Comparison of ENCODE assay signal across 8 cellular contexts in the genomic region with DNA sequence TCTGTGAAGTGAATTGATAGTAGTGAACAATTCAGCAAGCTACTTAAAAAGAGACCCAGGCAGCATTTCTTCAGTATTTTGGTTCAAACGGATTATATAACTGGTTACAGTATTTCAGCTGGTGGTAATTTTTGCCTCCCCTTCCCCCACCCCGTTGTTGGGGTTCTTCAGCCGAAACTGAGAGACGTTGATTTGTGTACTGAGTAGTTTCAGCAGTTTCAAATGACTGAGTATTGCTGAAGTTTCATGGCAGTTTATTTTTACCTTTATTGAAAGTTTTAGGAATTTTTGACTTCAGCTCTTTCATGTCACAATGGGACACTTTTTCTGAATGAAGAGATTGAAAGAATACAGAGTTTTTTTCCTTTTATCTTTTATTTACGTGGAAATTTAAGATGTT. TPM values are rescaled to one million over a fixed set of nuclear protein-coding genes. Genes with fewer than 3 reads are reported as not detected.
DNase-seq lines count a peak whose midpoint lies in the region; ATAC-seq and TF ChIP-seq lines count a peak whose summit lies in the region.

No MANE protein-coding gene starts in this region.

- H3K9ac ChIP-seq in mucosa of stomach (ENCODE audit: low read length), result peak overlapping the region; percentile 100

- no peak for TF ChIP-seq CTCF in RWPE2 (IDR thresholded peaks at IDR 0.05; ENCODE audit: poor library complexity, severe bottlenecking)

- peak; percentile 39 for DNase-seq in DMS 273 (lab: John Stamatoyannopoulos, UW; ENCODE audit: unreplicated experiment)
- DNase-seq in DMS 273 treated with DMSO at 0.1 percent for 48 hours (lab: John Stamatoyannopoulos, UW), result no peak
- no peak for DNase-seq in RWPE2 (ENCODE audit: low spot score)
- no peak for DNase-seq in NCI-H226

- H3K4me1 ChIP-seq in RWPE2 (ENCODE audit: insufficient read depth, poor library complexity, severe bottlenecking), result peaks cover 14% of the 10 kb centered on the region
- H3K4me1 ChIP-seq in mucosa of stomach (ENCODE audit: control insufficient read depth, insufficient read depth, low read length), result peaks cover 36% of the 10 kb centered on the region
- peaks cover 13% of the 10 kb centered on the region for H3K4me1 ChIP-seq in thymus (ENCODE audit: control insufficient read depth, insufficient read depth, low read length)

- H3K4me3 ChIP-seq in RWPE2 (ENCODE audit: severe bottlenecking) (peak overlapping the region; percentile 93), mucosa of stomach (ENCODE audit: low read length) (peak overlapping the region; percentile 97), thymus (ENCODE audit: low read length) (peak overlapping the region; percentile 95)

- H3K27ac ChIP-seq in RWPE2 (ENCODE audit: poor library complexity, severe bottlenecking) (peak overlapping the region; percentile 85), cingulate gyrus (ENCODE audit: low read depth, low read length) (peak overlapping the region; percentile 0), thymus (ENCODE audit: low read depth) (no peak overlapping the region)

- H3K36me3 ChIP-seq in RWPE2 (ENCODE audit: low read depth) (peaks cover 45% of the 10 kb centered on the region), mucosa of stomach (ENCODE audit: control insufficient read depth, insufficient read depth, low read length) (no peaks in the 10 kb centered on the region), thymus (ENCODE audit: control insufficient read depth, insufficient read depth) (peaks cover 6% of the 10 kb centered on the region)

- ATAC-seq in RWPE2 (ENCODE audit: low read depth) (no peak), HG02798 (IDR thresholded peaks at IDR 0.05; ENCODE audit: poor library complexity, unreplicated experiment) (no peak)

- H3K27me3 ChIP-seq in RWPE2 (ENCODE audit: insufficient read depth, poor library complexity, severe bottlenecking) (no peaks in the 10 kb centered on the region), mucosa of stomach (ENCODE audit: control insufficient read depth, insufficient read depth, low read length) (no peaks in the 10 kb centered on the region), thymus (ENCODE audit: control insufficient read depth, insufficient read depth) (no peaks in the 10 kb centered on the region)

- 6% methylated on average over 5 of the region's 5 CpGs for WGBS in thymus

- H3K9me3 ChIP-seq in RWPE2 (ENCODE audit: severe bottlenecking), result no peaks in the 10 kb centered on the region
- H3K9me3 ChIP-seq in mucosa of stomach (ENCODE audit: control insufficient read depth, low read length), result no peaks in the 10 kb centered on the region
- no peaks in the 10 kb centered on the region for H3K9me3 ChIP-seq in thymus (ENCODE audit: control insufficient read depth)

RNA-seq across cellular contexts. Expression of a gene that starts 1.7 kb away (rescaled TPM):
- polyA plus RNA-seq in thymus, result 149 TPM
